Comparison of ENCODE assay signal across 18 cellular contexts in genomic region chr16:78325532-78325931, GRCh38.
"Had no signal": no experiment of that assay in that cellular context is flagged by ENCODE, and none has a peak within 500 bp of the region (broad histone marks: within the 10 kb centered on the region; RNA-seq: fewer than 3 reads in every experiment).

No MANE protein-coding gene starts in this region.

- H3K27me3 Mint-ChIP-seq: activated naive CD4-positive, alpha-beta T cell treated with anti-CD3 and anti-CD28 coated beads, Interleukin-2, amount 50 U/mL, for 24 hours; effector memory CD8-positive, alpha-beta T cell; stimulated activated naive B cell treated with anti-CD40 and anti-IgM and Interleukin-4, amounts not matched to agents 10 μg/mL and 1 μg/mL and 100 μg/mL, for 72 hours had no signal

- H3K4me3 Mint-ChIP-seq: activated naive CD4-positive, alpha-beta T cell treated with anti-CD3 and anti-CD28 coated beads, Interleukin-2, amount 50 U/mL, for 24 hours; effector memory CD8-positive, alpha-beta T cell; neural crest cell; stimulated activated naive B cell treated with anti-CD40 and anti-IgM and Interleukin-4, amounts not matched to agents 10 μg/mL and 1 μg/mL and 100 μg/mL, for 72 hours had no signal

- H3K4me3 ChIP-seq: ascending aorta, lung, ovary, sigmoid colon had no signal

- H3K4me1 Mint-ChIP-seq: activated naive CD4-positive, alpha-beta T cell treated with anti-CD3 and anti-CD28 coated beads, Interleukin-2, amount 50 U/mL, for 24 hours; stimulated activated naive B cell treated with anti-CD40 and anti-IgM and Interleukin-4, amounts not matched to agents 10 μg/mL and 1 μg/mL and 100 μg/mL, for 72 hours had no signal

- H3K36me3 ChIP-seq: ascending aorta, ovary, sigmoid colon had no signal

- ATAC-seq: effector memory CD8-positive, alpha-beta T cell; foreskin keratinocyte; left lobe of liver; stimulated activated naive B cell treated with anti-CD40 and anti-IgM and Interleukin-4, amounts not matched to agents 10 μg/mL and 1 μg/mL and 100 μg/mL, for 72 hours had no signal

- H3K36me3 Mint-ChIP-seq: activated naive CD4-positive, alpha-beta T cell treated with anti-CD3 and anti-CD28 coated beads, Interleukin-2, amount 50 U/mL, for 24 hours; stimulated activated naive B cell treated with anti-CD40 and anti-IgM and Interleukin-4, amounts not matched to agents 10 μg/mL and 1 μg/mL and 100 μg/mL, for 72 hours had no signal

- H3K4me1 ChIP-seq: ascending aorta, foreskin keratinocyte, sigmoid colon had no signal

- H3K9me3 ChIP-seq: ascending aorta, ovary, sigmoid colon had no signal

- DNase-seq: activated CD4-positive, alpha-beta T cell treated with anti-CD3 and anti-CD28 coated beads, Interleukin-2, amount 50 U/mL, for 4 hours; activated gamma-delta T cell; effector memory CD8-positive, alpha-beta T cell; foreskin keratinocyte; glutamatergic neuron; hippocampal formation; ovary; sigmoid colon; stimulated activated CD4-positive, alpha-beta T cell treated with anti-CD3 and anti-CD28 coated beads, Interleukin-4, amount 100 ng/mL, for 4 hours; stimulated activated naive B cell treated with anti-CD40 and anti-IgM and Interleukin-4, amounts not matched to agents 10 μg/mL and 1 μg/mL and 100 μg/mL, for 72 hours; T-helper 2 cell had no signal

- H3K9me3 Mint-ChIP-seq: activated naive CD4-positive, alpha-beta T cell treated with anti-CD3 and anti-CD28 coated beads, Interleukin-2, amount 50 U/mL, for 24 hours; effector memory CD8-positive, alpha-beta T cell; neural crest cell; stimulated activated naive B cell treated with anti-CD40 and anti-IgM and Interleukin-4, amounts not matched to agents 10 μg/mL and 1 μg/mL and 100 μg/mL, for 72 hours had no signal

- H3K27ac Mint-ChIP-seq: activated naive CD4-positive, alpha-beta T cell treated with anti-CD3 and anti-CD28 coated beads, Interleukin-2, amount 50 U/mL, for 24 hours; effector memory CD8-positive, alpha-beta T cell; stimulated activated naive B cell treated with anti-CD40 and anti-IgM and Interleukin-4, amounts not matched to agents 10 μg/mL and 1 μg/mL and 100 μg/mL, for 72 hours had no signal

- H3K27ac ChIP-seq: ascending aorta, epithelial cell of prostate, foreskin keratinocyte, ovary, sigmoid colon, VCaP had no signal

- H3K27me3 ChIP-seq: ascending aorta, foreskin keratinocyte, ovary, sigmoid colon had no signal
